Comparison of ENCODE assay signal across 1 cellular context in the genomic region with DNA sequence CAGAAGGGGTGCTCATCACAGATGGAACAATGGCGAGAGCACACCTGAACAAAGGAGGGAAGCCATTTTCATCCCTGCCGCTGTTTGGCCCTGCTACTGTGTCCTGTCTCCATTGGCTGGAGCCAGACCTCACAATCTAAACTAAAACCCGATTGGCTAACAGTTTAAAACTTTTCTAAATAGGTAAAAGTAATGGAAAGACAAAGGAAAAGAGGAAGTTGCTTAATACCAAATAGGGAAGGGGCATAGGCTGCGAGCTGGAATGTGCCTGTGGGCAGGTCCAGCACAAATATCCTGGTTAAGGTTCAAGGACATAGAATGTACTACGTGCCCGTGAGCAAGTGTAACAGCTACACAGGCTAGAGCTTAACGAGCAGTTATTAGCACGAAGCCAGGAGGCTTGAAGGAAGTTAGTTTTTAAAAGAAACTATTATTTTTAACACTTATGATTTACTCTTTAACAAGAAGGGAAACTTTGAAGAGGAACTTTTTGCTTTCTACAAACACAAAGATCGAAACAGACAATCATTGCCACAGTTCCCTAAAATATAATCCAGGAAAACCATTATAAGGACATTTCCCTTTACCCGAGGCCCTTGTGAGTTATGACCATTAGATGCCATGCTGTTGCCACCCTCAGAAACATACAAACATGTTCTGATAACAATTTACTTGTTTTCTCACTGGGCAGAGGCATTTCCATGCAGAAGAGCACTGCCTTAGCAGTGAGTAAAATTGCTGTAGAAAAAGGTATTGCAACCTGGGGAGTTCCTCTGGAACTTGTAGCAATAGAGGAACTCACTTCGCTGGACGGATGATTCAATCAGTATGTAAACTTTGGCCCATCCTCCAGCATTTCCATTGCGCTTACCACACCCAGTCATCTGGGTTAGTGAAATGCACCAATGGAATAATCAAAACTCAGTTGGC.
A peak's percentile ranks its signal among the peaks of the same experiment; 100 is the strongest.
TF ChIP-seq lines count a peak whose summit lies in the region.

No MANE protein-coding gene starts in this region.

TF ChIP-seq in K562, 482 proteins besides CTCF, POLR2A, EP300 and RAD21 (continues in another document):
- TF ChIP-seq, protein P1, sequence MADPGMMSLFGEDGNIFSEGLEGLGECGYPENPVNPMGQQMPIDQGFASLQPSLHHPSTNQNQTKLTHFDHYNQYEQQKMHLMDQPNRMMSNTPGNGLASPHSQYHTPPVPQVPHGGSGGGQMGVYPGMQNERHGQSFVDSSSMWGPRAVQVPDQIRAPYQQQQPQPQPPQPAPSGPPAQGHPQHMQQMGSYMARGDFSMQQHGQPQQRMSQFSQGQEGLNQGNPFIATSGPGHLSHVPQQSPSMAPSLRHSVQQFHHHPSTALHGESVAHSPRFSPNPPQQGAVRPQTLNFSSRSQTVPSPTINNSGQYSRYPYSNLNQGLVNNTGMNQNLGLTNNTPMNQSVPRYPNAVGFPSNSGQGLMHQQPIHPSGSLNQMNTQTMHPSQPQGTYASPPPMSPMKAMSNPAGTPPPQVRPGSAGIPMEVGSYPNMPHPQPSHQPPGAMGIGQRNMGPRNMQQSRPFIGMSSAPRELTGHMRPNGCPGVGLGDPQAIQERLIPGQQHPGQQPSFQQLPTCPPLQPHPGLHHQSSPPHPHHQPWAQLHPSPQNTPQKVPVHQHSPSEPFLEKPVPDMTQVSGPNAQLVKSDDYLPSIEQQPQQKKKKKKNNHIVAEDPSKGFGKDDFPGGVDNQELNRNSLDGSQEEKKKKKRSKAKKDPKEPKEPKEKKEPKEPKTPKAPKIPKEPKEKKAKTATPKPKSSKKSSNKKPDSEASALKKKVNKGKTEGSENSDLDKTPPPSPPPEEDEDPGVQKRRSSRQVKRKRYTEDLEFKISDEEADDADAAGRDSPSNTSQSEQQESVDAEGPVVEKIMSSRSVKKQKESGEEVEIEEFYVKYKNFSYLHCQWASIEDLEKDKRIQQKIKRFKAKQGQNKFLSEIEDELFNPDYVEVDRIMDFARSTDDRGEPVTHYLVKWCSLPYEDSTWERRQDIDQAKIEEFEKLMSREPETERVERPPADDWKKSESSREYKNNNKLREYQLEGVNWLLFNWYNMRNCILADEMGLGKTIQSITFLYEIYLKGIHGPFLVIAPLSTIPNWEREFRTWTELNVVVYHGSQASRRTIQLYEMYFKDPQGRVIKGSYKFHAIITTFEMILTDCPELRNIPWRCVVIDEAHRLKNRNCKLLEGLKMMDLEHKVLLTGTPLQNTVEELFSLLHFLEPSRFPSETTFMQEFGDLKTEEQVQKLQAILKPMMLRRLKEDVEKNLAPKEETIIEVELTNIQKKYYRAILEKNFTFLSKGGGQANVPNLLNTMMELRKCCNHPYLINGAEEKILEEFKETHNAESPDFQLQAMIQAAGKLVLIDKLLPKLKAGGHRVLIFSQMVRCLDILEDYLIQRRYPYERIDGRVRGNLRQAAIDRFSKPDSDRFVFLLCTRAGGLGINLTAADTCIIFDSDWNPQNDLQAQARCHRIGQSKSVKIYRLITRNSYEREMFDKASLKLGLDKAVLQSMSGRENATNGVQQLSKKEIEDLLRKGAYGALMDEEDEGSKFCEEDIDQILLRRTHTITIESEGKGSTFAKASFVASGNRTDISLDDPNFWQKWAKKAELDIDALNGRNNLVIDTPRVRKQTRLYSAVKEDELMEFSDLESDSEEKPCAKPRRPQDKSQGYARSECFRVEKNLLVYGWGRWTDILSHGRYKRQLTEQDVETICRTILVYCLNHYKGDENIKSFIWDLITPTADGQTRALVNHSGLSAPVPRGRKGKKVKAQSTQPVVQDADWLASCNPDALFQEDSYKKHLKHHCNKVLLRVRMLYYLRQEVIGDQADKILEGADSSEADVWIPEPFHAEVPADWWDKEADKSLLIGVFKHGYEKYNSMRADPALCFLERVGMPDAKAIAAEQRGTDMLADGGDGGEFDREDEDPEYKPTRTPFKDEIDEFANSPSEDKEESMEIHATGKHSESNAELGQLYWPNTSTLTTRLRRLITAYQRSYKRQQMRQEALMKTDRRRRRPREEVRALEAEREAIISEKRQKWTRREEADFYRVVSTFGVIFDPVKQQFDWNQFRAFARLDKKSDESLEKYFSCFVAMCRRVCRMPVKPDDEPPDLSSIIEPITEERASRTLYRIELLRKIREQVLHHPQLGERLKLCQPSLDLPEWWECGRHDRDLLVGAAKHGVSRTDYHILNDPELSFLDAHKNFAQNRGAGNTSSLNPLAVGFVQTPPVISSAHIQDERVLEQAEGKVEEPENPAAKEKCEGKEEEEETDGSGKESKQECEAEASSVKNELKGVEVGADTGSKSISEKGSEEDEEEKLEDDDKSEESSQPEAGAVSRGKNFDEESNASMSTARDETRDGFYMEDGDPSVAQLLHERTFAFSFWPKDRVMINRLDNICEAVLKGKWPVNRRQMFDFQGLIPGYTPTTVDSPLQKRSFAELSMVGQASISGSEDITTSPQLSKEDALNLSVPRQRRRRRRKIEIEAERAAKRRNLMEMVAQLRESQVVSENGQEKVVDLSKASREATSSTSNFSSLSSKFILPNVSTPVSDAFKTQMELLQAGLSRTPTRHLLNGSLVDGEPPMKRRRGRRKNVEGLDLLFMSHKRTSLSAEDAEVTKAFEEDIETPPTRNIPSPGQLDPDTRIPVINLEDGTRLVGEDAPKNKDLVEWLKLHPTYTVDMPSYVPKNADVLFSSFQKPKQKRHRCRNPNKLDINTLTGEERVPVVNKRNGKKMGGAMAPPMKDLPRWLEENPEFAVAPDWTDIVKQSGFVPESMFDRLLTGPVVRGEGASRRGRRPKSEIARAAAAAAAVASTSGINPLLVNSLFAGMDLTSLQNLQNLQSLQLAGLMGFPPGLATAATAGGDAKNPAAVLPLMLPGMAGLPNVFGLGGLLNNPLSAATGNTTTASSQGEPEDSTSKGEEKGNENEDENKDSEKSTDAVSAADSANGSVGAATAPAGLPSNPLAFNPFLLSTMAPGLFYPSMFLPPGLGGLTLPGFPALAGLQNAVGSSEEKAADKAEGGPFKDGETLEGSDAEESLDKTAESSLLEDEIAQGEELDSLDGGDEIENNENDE (IDR thresholded peaks at IDR 0.05; ENCODE audit: low read depth, low read length) = no peak
- TF ChIP-seq, protein P2, sequence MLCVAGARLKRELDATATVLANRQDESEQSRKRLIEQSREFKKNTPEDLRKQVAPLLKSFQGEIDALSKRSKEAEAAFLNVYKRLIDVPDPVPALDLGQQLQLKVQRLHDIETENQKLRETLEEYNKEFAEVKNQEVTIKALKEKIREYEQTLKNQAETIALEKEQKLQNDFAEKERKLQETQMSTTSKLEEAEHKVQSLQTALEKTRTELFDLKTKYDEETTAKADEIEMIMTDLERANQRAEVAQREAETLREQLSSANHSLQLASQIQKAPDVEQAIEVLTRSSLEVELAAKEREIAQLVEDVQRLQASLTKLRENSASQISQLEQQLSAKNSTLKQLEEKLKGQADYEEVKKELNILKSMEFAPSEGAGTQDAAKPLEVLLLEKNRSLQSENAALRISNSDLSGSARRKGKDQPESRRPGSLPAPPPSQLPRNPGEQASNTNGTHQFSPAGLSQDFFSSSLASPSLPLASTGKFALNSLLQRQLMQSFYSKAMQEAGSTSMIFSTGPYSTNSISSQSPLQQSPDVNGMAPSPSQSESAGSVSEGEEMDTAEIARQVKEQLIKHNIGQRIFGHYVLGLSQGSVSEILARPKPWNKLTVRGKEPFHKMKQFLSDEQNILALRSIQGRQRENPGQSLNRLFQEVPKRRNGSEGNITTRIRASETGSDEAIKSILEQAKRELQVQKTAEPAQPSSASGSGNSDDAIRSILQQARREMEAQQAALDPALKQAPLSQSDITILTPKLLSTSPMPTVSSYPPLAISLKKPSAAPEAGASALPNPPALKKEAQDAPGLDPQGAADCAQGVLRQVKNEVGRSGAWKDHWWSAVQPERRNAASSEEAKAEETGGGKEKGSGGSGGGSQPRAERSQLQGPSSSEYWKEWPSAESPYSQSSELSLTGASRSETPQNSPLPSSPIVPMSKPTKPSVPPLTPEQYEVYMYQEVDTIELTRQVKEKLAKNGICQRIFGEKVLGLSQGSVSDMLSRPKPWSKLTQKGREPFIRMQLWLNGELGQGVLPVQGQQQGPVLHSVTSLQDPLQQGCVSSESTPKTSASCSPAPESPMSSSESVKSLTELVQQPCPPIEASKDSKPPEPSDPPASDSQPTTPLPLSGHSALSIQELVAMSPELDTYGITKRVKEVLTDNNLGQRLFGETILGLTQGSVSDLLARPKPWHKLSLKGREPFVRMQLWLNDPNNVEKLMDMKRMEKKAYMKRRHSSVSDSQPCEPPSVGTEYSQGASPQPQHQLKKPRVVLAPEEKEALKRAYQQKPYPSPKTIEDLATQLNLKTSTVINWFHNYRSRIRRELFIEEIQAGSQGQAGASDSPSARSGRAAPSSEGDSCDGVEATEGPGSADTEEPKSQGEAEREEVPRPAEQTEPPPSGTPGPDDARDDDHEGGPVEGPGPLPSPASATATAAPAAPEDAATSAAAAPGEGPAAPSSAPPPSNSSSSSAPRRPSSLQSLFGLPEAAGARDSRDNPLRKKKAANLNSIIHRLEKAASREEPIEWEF (CRISPR knock-in tag; IDR thresholded peaks at IDR 0.05) = no peak
- peak; percentile 67 for TF ChIP-seq EP400 (IDR thresholded peaks at IDR 0.05)
- no peak for TF ChIP-seq CHD4 (IDR thresholded peaks at IDR 0.05; ENCODE audit: insufficient read depth, insufficient replicate concordance, low read depth, low read length, poor library complexity, severe bottlenecking)
- TF ChIP-seq, protein P3, sequence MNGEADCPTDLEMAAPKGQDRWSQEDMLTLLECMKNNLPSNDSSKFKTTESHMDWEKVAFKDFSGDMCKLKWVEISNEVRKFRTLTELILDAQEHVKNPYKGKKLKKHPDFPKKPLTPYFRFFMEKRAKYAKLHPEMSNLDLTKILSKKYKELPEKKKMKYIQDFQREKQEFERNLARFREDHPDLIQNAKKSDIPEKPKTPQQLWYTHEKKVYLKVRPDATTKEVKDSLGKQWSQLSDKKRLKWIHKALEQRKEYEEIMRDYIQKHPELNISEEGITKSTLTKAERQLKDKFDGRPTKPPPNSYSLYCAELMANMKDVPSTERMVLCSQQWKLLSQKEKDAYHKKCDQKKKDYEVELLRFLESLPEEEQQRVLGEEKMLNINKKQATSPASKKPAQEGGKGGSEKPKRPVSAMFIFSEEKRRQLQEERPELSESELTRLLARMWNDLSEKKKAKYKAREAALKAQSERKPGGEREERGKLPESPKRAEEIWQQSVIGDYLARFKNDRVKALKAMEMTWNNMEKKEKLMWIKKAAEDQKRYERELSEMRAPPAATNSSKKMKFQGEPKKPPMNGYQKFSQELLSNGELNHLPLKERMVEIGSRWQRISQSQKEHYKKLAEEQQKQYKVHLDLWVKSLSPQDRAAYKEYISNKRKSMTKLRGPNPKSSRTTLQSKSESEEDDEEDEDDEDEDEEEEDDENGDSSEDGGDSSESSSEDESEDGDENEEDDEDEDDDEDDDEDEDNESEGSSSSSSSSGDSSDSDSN (IDR thresholded peaks at IDR 0.05; ENCODE audit: borderline replicate concordance in 1 of 2, low read depth in 2 of 2, low read length in 2 of 2) = no peak
- no peak for TF ChIP-seq ZNF695 (CRISPR knock-in tag; IDR thresholded peaks at IDR 0.05)
- peak; percentile 59; the same call in 1 of the 2 replicates for TF ChIP-seq TCFL5 (CRISPR knock-in tag; conservative IDR thresholded peaks at IDR 0.05)
- no peak for TF ChIP-seq ZNF384 (IDR thresholded peaks at IDR 0.05; ENCODE audit: low read depth, low read length)
- no peak for TF ChIP-seq CSDE1 (IDR thresholded peaks at IDR 0.05)
- no peak for TF ChIP-seq HNRNPL (IDR thresholded peaks at IDR 0.05; ENCODE audit: low read depth, low read length)
- TF ChIP-seq MCM2 (IDR thresholded peaks at IDR 0.05; ENCODE audit: low read depth) = no peak
- no peak for TF ChIP-seq MEF2D (tag; conservative IDR thresholded peaks at IDR 0.05; ENCODE audit: low read depth)
- TF ChIP-seq SRSF3 (IDR thresholded peaks at IDR 0.05; ENCODE audit: insufficient read depth, low read length) = no peak
- no peak for TF ChIP-seq BRCA1 (IDR thresholded peaks at IDR 0.05)
- TF ChIP-seq BRCA1 (CRISPR knock-in tag; IDR thresholded peaks at IDR 0.05) = no peak
- no peak for TF ChIP-seq IFI16 (CRISPR knock-in tag; IDR thresholded peaks at IDR 0.05)
- no peak for TF ChIP-seq NEUROD1 (IDR thresholded peaks at IDR 0.05; ENCODE audit: borderline replicate concordance, low read depth, low read length, partially characterized antibody)
- TF ChIP-seq, protein P4, sequence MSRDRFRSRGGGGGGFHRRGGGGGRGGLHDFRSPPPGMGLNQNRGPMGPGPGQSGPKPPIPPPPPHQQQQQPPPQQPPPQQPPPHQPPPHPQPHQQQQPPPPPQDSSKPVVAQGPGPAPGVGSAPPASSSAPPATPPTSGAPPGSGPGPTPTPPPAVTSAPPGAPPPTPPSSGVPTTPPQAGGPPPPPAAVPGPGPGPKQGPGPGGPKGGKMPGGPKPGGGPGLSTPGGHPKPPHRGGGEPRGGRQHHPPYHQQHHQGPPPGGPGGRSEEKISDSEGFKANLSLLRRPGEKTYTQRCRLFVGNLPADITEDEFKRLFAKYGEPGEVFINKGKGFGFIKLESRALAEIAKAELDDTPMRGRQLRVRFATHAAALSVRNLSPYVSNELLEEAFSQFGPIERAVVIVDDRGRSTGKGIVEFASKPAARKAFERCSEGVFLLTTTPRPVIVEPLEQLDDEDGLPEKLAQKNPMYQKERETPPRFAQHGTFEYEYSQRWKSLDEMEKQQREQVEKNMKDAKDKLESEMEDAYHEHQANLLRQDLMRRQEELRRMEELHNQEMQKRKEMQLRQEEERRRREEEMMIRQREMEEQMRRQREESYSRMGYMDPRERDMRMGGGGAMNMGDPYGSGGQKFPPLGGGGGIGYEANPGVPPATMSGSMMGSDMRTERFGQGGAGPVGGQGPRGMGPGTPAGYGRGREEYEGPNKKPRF (IDR thresholded peaks at IDR 0.05; ENCODE audit: low read depth, low read length) = no peak
- TF ChIP-seq SLC30A9 (CRISPR knock-in tag; IDR thresholded peaks at IDR 0.05) = no peak
- TF ChIP-seq, protein P5, sequence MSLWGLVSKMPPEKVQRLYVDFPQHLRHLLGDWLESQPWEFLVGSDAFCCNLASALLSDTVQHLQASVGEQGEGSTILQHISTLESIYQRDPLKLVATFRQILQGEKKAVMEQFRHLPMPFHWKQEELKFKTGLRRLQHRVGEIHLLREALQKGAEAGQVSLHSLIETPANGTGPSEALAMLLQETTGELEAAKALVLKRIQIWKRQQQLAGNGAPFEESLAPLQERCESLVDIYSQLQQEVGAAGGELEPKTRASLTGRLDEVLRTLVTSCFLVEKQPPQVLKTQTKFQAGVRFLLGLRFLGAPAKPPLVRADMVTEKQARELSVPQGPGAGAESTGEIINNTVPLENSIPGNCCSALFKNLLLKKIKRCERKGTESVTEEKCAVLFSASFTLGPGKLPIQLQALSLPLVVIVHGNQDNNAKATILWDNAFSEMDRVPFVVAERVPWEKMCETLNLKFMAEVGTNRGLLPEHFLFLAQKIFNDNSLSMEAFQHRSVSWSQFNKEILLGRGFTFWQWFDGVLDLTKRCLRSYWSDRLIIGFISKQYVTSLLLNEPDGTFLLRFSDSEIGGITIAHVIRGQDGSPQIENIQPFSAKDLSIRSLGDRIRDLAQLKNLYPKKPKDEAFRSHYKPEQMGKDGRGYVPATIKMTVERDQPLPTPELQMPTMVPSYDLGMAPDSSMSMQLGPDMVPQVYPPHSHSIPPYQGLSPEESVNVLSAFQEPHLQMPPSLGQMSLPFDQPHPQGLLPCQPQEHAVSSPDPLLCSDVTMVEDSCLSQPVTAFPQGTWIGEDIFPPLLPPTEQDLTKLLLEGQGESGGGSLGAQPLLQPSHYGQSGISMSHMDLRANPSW (CRISPR knock-in tag; IDR thresholded peaks at IDR 0.05) = no peak
- TF ChIP-seq XRCC3 (IDR thresholded peaks at IDR 0.05) = no peak
- no peak; the same call in 1 of the 2 replicates for TF ChIP-seq ZNF212 (CRISPR knock-in tag; IDR thresholded peaks at IDR 0.05)
- TF ChIP-seq E2F3 (CRISPR knock-in tag; IDR thresholded peaks at IDR 0.05) = no peak
- TF ChIP-seq, protein P6, sequence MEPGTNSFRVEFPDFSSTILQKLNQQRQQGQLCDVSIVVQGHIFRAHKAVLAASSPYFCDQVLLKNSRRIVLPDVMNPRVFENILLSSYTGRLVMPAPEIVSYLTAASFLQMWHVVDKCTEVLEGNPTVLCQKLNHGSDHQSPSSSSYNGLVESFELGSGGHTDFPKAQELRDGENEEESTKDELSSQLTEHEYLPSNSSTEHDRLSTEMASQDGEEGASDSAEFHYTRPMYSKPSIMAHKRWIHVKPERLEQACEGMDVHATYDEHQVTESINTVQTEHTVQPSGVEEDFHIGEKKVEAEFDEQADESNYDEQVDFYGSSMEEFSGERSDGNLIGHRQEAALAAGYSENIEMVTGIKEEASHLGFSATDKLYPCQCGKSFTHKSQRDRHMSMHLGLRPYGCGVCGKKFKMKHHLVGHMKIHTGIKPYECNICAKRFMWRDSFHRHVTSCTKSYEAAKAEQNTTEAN (CRISPR knock-in tag; IDR thresholded peaks at IDR 0.05) = no peak
